1 cellular context compared by ENCODE assay signal in the genomic region with DNA sequence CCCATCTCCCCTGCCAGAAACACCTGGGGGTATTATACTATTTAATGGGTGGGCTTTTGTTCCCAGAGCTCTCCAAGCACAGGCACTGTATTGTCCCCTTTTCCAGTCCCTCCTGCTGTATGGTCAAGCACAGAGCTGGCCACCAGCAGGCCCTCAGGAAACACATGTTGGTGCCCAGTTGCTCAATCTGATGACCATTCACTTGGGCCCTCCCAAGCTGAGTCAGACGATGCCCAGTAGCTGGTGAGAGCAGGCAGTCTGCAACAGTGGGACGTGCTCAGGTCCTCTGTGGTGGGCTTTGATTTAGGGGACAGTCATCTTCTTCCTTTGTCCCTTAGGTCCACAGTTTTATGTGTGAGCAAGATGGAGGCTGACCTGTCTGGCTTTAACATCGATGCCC.
TF ChIP-seq lines count a peak whose summit lies in the region.

No MANE protein-coding gene starts in this region.

TF ChIP-seq in GM23338, 12 proteins besides CTCF, POLR2A, EP300 and RAD21:
- TF ChIP-seq EZH2phosphoT487 (IDR thresholded peaks at IDR 0.05; ENCODE audit: unreplicated experiment) (no peak), JUNB (IDR thresholded peaks at IDR 0.05; ENCODE audit: unreplicated experiment) (no peak), ZNF114 (CRISPR knock-in tag; IDR thresholded peaks at IDR 0.05) (no peak), REST (IDR thresholded peaks at IDR 0.05; ENCODE audit: unreplicated experiment) (no peak), NANOG (IDR thresholded peaks at IDR 0.05; ENCODE audit: borderline replicate concordance) (no peak), STAT1 (IDR thresholded peaks at IDR 0.05; ENCODE audit: unreplicated experiment) (no peak), EZH2 (IDR thresholded peaks at IDR 0.05; ENCODE audit: low read depth, unreplicated experiment) (no peak), POLR2AphosphoS5 (IDR thresholded peaks at IDR 0.05; ENCODE audit: low read depth) (no peak), ZNF331 (CRISPR knock-in tag; IDR thresholded peaks at IDR 0.05; ENCODE audit: low read depth) (no peak)
